Comparison of ENCODE assay signal across 8 cellular contexts in the genomic region with DNA sequence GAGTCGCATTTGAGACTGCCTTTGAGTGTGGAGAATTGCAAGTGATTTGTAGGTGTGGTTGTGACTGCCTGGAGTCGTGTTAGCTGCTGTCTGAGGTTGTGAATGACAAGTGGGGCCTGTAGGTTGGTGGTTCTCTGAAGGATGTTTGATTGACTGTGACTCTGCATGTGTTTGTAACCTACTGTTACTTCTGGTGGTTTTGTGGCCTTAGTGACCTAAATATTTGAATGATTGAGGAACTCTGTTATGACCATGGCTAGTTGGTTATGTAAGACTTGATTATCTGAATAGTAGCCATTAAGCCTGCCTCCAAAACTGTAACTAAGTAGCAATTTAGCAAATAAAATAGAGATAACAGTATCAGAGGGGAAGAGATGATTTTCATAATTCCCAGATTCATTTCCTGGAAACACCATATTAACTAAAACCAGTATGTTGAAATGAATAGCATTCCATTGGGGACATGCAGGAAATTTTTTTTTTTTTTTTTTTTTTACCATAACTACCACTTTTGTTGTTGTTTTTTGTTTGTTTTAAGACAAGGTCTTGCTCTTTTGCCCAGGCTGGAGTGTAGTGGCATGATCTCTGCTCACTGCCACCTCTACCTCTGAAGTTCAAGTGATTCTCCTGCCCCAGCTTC. TPM values are rescaled to one million over a fixed set of nuclear protein-coding genes. Genes with fewer than 3 reads are reported as not detected.
DNase-seq lines count a peak whose midpoint lies in the region; ATAC-seq and TF ChIP-seq lines count a peak whose summit lies in the region.

No MANE protein-coding gene starts in this region.

- TF ChIP-seq CTCF in left lung (IDR thresholded peaks at IDR 0.05) (no peak), tibial nerve (IDR thresholded peaks at IDR 0.05) (no peak)

- H3K4me1 ChIP-seq in left lung (peaks cover 0 to 8% of the 10 kb centered on the region in 2 donors), tibial nerve (peaks cover 0 to 20% (median 6%) of the 10 kb centered on the region in 4 donors)

- H3K27me3 ChIP-seq in left lung (peaks cover 0 to 11% of the 10 kb centered on the region in 2 donors), tibial nerve (no peaks in the 10 kb centered on the region)

- ATAC-seq in HG03175 (IDR thresholded peaks at IDR 0.05; ENCODE audit: unreplicated experiment) (peak; percentile 28), left lung (no peak)

- H3K27ac ChIP-seq in left lung (peak overlapping the region; percentile 57 to 74), tibial nerve (peak overlapping the region; percentile 41 to 87 (median 80))

- whole genome bisulfite sequencing in tibial nerve, 2 donors, result 0% methylated on average over 2 of the region's 2 CpGs

- H3K9me3 ChIP-seq in left lung (peaks cover 0 to 59% of the 10 kb centered on the region in 2 donors), tibial nerve (peaks cover 0 to 33% (median 0%) of the 10 kb centered on the region in 4 donors)

- peak overlapping the region; percentile 66 to 68 for H3K4me3 ChIP-seq in left lung
- H3K4me3 ChIP-seq in tibial nerve, result peak overlapping the region; percentile 39 to 80 (median 63)

- intact Hi-C loops in left lung (cut with DNase I), result no loop called here

- peaks cover 0 to 24% of the 10 kb centered on the region in 2 donors for H3K36me3 ChIP-seq in left lung
- peaks cover 0 to 40% (median 0%) of the 10 kb centered on the region in 3 donors for H3K36me3 ChIP-seq in tibial nerve

- DNase-seq in GM04504 (ENCODE audit: low read depth), result peak; percentile 0
- DNase-seq in amniotic epithelial cell (ENCODE audit: low read depth), result peak; percentile 31
- DNase-seq in left lung, result no peak
- DNase-seq in tibial nerve (ENCODE audit: low spot score in 2 of 2), result no peak
- no peak for DNase-seq in ureter (ENCODE audit: low spot score)
- no peak for DNase-seq in stimulated activated CD4-positive, alpha-beta T cell treated with anti-CD3 and anti-CD28 coated beads, Interleukin-4, amount 100 ng/mL, for 4 hours
- no peak for DNase-seq in UCSD-AML1 (lab: John Stamatoyannopoulos, UW; ENCODE audit: unreplicated experiment)

- TF ChIP-seq EP300 in tibial nerve (IDR thresholded peaks at IDR 0.05), result no peak

- no peak for TF ChIP-seq POLR2A in tibial nerve (IDR thresholded peaks at IDR 0.05)

RNA-seq across cellular contexts. Expression of gene ZNF382, which starts 0.8 kb away (rescaled TPM):
- total RNA-seq in left lung (1 to 10 TPM; 3.4 to 3.5 TPM), tibial nerve (10 to 100 TPM in 1 of 4 donors, 1 to 10 TPM in 3; 6.9 to 10.1 (median 9.4) TPM), ureter (7.9 TPM)

RNA-seq across cellular contexts. Expression of gene ZNF529, which starts 32.9 kb away (rescaled TPM):
- total RNA-seq in left lung (10 to 100 TPM in 1 of 2 donors, 1 to 10 TPM in 1; 8.1 to 10.3 TPM), tibial nerve (10 to 100 TPM; 11.0 to 15.9 (median 13.1) TPM), ureter (20.0 TPM)

Comparison
In these comparisons a context has a peak if more than half of its experiments do, and no peak if none do; other contexts are left out.
1. DNase-seq: peak in GM04504 (single experiment) and amniotic epithelial cell (single experiment); none in left lung (0 of 2), tibial nerve (0 of 2), ureter (single experiment), stimulated activated CD4-positive, alpha-beta T cell treated with anti-CD3 and anti-CD28 coated beads, Interleukin-4, amount 100 ng/mL, for 4 hours (0 of 2) and UCSD-AML1 (single experiment).